ENCODE assay signal across 18 cellular contexts in genomic region chr7:15751191-15751701, GRCh38.
DNase-seq lines count a peak whose midpoint lies in the region; ATAC-seq and TF ChIP-seq lines count a peak whose summit lies in the region.
"Had no signal": no experiment of that assay in that cellular context is flagged by ENCODE, and none has a peak within 500 bp of the region (broad histone marks: within the 10 kb centered on the region; RNA-seq: fewer than 3 reads in every experiment).

No MANE protein-coding gene starts in this region.

- DNase-seq in AG08395 (ENCODE audit: low spot score) (peak; percentile 50), LHCN-M2 (ENCODE audit: low read depth) (peak; percentile 90), fibroblast of pulmonary artery (ENCODE audit: low read depth) (peak; percentile 35), GM10248 (ENCODE audit: extremely low spot score) (no peak), SKM-1 treated with dmso at 0.1 percent for 144 hours (lab: John Stamatoyannopoulos, UW; ENCODE audit: unreplicated experiment) (no peak)
- DNase-seq: ACHN; activated naive CD4-positive, alpha-beta T cell treated with anti-CD3 and anti-CD28 coated beads, Interleukin-2, amount 10 ng/mL, durations not matched to agents 7 days and 5 days; kidney glomerular epithelial cell; NCI-H1694; NCI-H510A treated with DMSO at 0.1 percent for 48 hours; PC-9; stimulated activated CD4-positive, alpha-beta T cell treated with anti-CD3 and anti-CD28 coated beads, Interleukin-4, amount 100 ng/mL, for 1 hour; SW 1271 had no signal

- no peaks in the 10 kb centered on the region for H3K36me3 ChIP-seq in rectal smooth muscle tissue (ENCODE audit: control insufficient read depth, insufficient read depth, low read length)

- POLR2A ChIA-PET in GM10248 (lab: Yijun Ruan, JAX) = no interaction called here

- CTCF ChIA-PET in GM10248 (lab: Yijun Ruan, JAX) = no interaction called here

- H3K27ac ChIP-seq in rectal smooth muscle tissue (ENCODE audit: low read depth, low read length) = peak overlapping the region; percentile 31
- H3K27ac ChIP-seq: HL-60, PC-9 had no signal

- no peak for ATAC-seq in HG03460 (IDR thresholded peaks at IDR 0.05; ENCODE audit: unreplicated experiment)
- ATAC-seq in HG03442 (IDR thresholded peaks at IDR 0.05; ENCODE audit: unreplicated experiment) = no peak
- ATAC-seq: WTC11 had no signal

- no peak for TF ChIP-seq CTCF in fibroblast of pulmonary artery (IDR thresholded peaks at IDR 0.05; ENCODE audit: low read length, missing control alignments)
- no peak for TF ChIP-seq CTCF in GM10248 (IDR thresholded peaks at IDR 0.05; ENCODE audit: control extremely low read depth, extremely low read depth, low read depth, missing control alignments)

- H3K4me1 ChIP-seq in rectal smooth muscle tissue (ENCODE audit: control insufficient read depth, insufficient read depth, low read length) = peaks cover 21% of the 10 kb centered on the region

- no peak overlapping the region for H3K9ac ChIP-seq in rectal smooth muscle tissue (ENCODE audit: low read length)

- H3K27me3 ChIP-seq in rectal smooth muscle tissue (ENCODE audit: control insufficient read depth, insufficient read depth, low read length) = no peaks in the 10 kb centered on the region

- H3K4me3 ChIP-seq in fibroblast of pulmonary artery (replicated peaks; ENCODE audit: low read depth, low read length) (no peak overlapping the region), rectal smooth muscle tissue (ENCODE audit: low read length) (no peak overlapping the region)
- H3K4me3 ChIP-seq: PC-9 had no signal

Comparison
In these comparisons a context has a peak if more than half of its experiments do, and no peak if none do; other contexts are left out.
1. DNase-seq: peak in AG08395 (single experiment), LHCN-M2 (single experiment) and fibroblast of pulmonary artery (single experiment); none in GM10248 (single experiment) and SKM-1 treated with dmso at 0.1 percent for 144 hours (single experiment).